Comparison of ENCODE assay signal across 28 cellular contexts in genomic region chr1:237120683-237121082, GRCh38.
"Had no signal": no experiment of that assay in that cellular context is flagged by ENCODE, and none has a peak within 500 bp of the region (broad histone marks: within the 10 kb centered on the region; RNA-seq: fewer than 3 reads in every experiment).

No MANE protein-coding gene starts in this region.

- H3K27ac ChIP-seq: ascending aorta, breast epithelium, esophagus muscularis mucosa, foreskin keratinocyte, gastrocnemius medialis, WERI-Rb-1 had no signal

- H3K4me3 ChIP-seq: ascending aorta, breast epithelium, esophagus muscularis mucosa, gastrocnemius medialis had no signal

- DNase-seq: activated B cell treated with CpG ODN at 0.5 μM for 24 hours; activated CD4-positive, alpha-beta T cell treated with anti-CD3 and anti-CD28 coated beads for 48 hours; activated CD4-positive, alpha-beta T cell treated with anti-CD3 and anti-CD28 coated beads, Interleukin-2, amount 50 U/mL, for 1 hour; activated CD4-positive, alpha-beta T cell treated with anti-CD3 and anti-CD28 coated beads, Interleukin-2, amount 50 U/mL, for 48 hours; activated CD8-positive, alpha-beta memory T cell treated with anti-CD3 and anti-CD28 coated beads for 24 hours; activated CD8-positive, alpha-beta T cell treated with anti-CD3 and anti-CD28 coated beads for 36 hours; activated effector memory CD4-positive, alpha-beta T cell treated with Interleukin-2 at 50 U/mL for 16 hours; activated naive CD4-positive, alpha-beta T cell treated with anti-CD3 and anti-CD28 coated beads for 36 hours; activated naive CD8-positive, alpha-beta T cell treated with anti-CD3 and anti-CD28 coated beads, Interleukin-2, amount 10 ng/mL, durations not matched to agents 7 days and 5 days; activated T-cell treated with anti-CD3 and anti-CD28 coated beads, Interleukin-2, amount 50 U/mL, for 4 hours; caudate nucleus; cortex of kidney; dermis blood vessel endothelial cell; effector CD4-positive, alpha-beta T cell; effector memory CD8-positive, alpha-beta T cell; erythroblast; foreskin keratinocyte; gastrocnemius medialis; glutamatergic neuron; T-helper 1 cell; T-helper 17 cell; T1000; WERI-Rb-1 had no signal

- H3K27me3 ChIP-seq: ascending aorta, esophagus muscularis mucosa, foreskin keratinocyte, gastrocnemius medialis had no signal

- H3K36me3 ChIP-seq: ascending aorta, breast epithelium, gastrocnemius medialis, WERI-Rb-1 had no signal

- H3K9me3 ChIP-seq: ascending aorta, esophagus muscularis mucosa, gastrocnemius medialis had no signal

- ATAC-seq: activated CD4-positive, CD25-positive, alpha-beta regulatory T cell treated with anti-CD3 and anti-CD28 coated beads, Interleukin-2, amount 50 U/mL, for 24 hours; activated CD8-positive, alpha-beta T cell treated with anti-CD3 and anti-CD28 coated beads for 36 hours; activated T-cell treated with anti-CD3 and anti-CD28 coated beads, Interleukin-2, amount 50 U/mL, for 4 hours; activated T-helper 17 cell treated with anti-CD3 and anti-CD28 coated beads, Interleukin-2, amount 50 U/mL, for 72 hours; effector memory CD8-positive, alpha-beta T cell; foreskin keratinocyte; gastrocnemius medialis; T-helper 17 cell had no signal

- H3K4me1 ChIP-seq: ascending aorta, breast epithelium, foreskin keratinocyte, gastrocnemius medialis had no signal
